Comparison of ENCODE assay signal across 9 cellular contexts in the genomic region with DNA sequence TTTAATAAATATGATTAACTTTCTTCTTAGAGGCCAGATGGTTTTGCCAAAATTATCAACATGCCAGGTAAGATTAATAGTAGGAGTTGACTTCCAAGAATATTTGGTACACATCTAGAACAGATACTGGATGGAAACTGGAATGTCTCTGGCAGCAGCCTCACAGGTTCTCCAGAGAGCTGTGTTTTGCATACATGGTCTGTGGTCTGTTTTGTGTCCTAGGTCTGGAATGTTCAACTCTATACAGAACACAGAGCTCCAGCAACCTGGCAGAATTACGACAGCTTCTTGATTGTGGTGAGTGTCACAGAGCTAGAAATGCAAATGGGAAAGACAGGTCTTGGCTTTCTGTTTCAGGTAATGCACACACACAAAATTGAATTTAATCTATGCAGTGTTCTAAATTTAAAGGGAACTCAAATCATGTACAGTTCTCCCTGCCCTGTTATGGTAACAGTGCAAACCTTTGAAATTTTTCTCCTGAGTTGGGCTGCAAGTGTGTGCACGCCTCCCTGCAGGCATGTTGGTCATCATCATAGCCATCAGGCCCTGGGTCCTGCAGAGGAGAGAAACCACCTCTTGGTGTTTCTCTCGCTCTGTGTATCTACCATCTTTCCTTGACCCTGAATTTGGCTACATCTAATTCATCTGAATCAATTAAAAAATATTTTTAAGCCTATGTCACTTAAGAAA. TPM values are rescaled to one million over a fixed set of nuclear protein-coding genes. Genes with fewer than 3 reads are reported as not detected.
DNase-seq lines count a peak whose midpoint lies in the region; ATAC-seq, FAIRE-seq and TF ChIP-seq lines count a peak whose summit lies in the region.
"Had no signal": no experiment of that assay in that cellular context is flagged by ENCODE, and none has a peak within 500 bp of the region (broad histone marks: within the 10 kb centered on the region; RNA-seq: fewer than 3 reads in every experiment).

No MANE protein-coding gene starts in this region.

- no peak overlapping the region for H2BK12ac ChIP-seq in mesenchymal stem cell (ENCODE audit: low read length in 2 of 2)

- H3K9me3 ChIP-seq in mesenchymal stem cell (ENCODE audit: control insufficient read depth, low read length) (no peaks in the 10 kb centered on the region), HepG2 (ENCODE audit: low read length) (no peaks in the 10 kb centered on the region)

- no peak for TF ChIP-seq RAD21 in HepG2 (CRISPR knock-in tag; IDR thresholded peaks at IDR 0.05)

- H3K4me1 Mint-ChIP-seq in stimulated activated naive B cell treated with anti-CD40 and anti-IgM and Interleukin-4, amounts not matched to agents 10 μg/mL and 1 μg/mL and 100 μg/mL, for 72 hours, result peaks cover 10 to 27% of the 10 kb centered on the region in 2 donors

- H3K14ac ChIP-seq in mesenchymal stem cell (ENCODE audit: low read length in 2 of 2), result no peak overlapping the region

- H3K9me3 Mint-ChIP-seq in stimulated activated naive B cell treated with anti-CD40 and anti-IgM and Interleukin-4, amounts not matched to agents 10 μg/mL and 1 μg/mL and 100 μg/mL, for 72 hours, result no peaks in the 10 kb centered on the region

- H3K27me3 Mint-ChIP-seq in stimulated activated naive B cell treated with anti-CD40 and anti-IgM and Interleukin-4, amounts not matched to agents 10 μg/mL and 1 μg/mL and 100 μg/mL, for 72 hours, result no peaks in the 10 kb centered on the region

- no peak for FAIRE-seq in HepG2 (lab: Jason Lieb, UNC)

- BruUV-seq in HepG2 (replicated peaks; lab: Mats Ljungman, UMichigan), result no TSS peak

- H3K4me2 ChIP-seq in mesenchymal stem cell (ENCODE audit: low read length, poor library complexity, severe bottlenecking) (no peak overlapping the region), HepG2 (ENCODE audit: low read depth, low read length) (no peak overlapping the region)

- H3K9ac ChIP-seq in mesenchymal stem cell (ENCODE audit: low read length), result peak overlapping the region; percentile 47
- no peak overlapping the region for H3K9ac ChIP-seq in HepG2 (ENCODE audit: insufficient read depth, low read depth, low read length)

- H3K27ac ChIP-seq in mesenchymal stem cell (ENCODE audit: low read length, poor library complexity, severe bottlenecking) (no peak overlapping the region), HepG2 (ENCODE audit: extremely low read length, insufficient read depth, low read length) (no peak overlapping the region)

- no peak for TF ChIP-seq POLR2A in HepG2 (IDR thresholded peaks at IDR 0.05; ENCODE audit: insufficient read depth in 1 of 2, low read depth in 2 of 2, low read length in 2 of 2)

- no peak overlapping the region for H3K23ac ChIP-seq in mesenchymal stem cell (ENCODE audit: low read length in 2 of 2)

- ATAC-seq in GM18867 (IDR thresholded peaks at IDR 0.05; ENCODE audit: unreplicated experiment) (peak; percentile 68), GM21717 (IDR thresholded peaks at IDR 0.05; ENCODE audit: unreplicated experiment) (peak; percentile 63), HepG2 (no peak)
- ATAC-seq in stimulated activated naive B cell treated with anti-CD40 and anti-IgM and Interleukin-4, amounts not matched to agents 10 μg/mL and 1 μg/mL and 100 μg/mL, for 72 hours (replicated peaks), result no peak

- H3K4ac ChIP-seq in mesenchymal stem cell (ENCODE audit: low read depth in 1 of 2, low read length in 2 of 2), result no peak overlapping the region

- POLR2A ChIA-PET in HepG2 (lab: Yijun Ruan, JAX), result no interaction called here

- no peak overlapping the region for H2BK5ac ChIP-seq in mesenchymal stem cell (ENCODE audit: low read depth, low read length, poor library complexity, severe bottlenecking)

- H3K4me1 ChIP-seq in mesenchymal stem cell (ENCODE audit: control insufficient read depth, insufficient read depth, low read depth, low read length) (peaks cover 4% of the 10 kb centered on the region), HepG2 (ENCODE audit: insufficient read depth, low read length) (peaks cover 30% of the 10 kb centered on the region)

- peaks cover 16% of the 10 kb centered on the region for H3K79me1 ChIP-seq in mesenchymal stem cell (replicated peaks; ENCODE audit: low read length, poor library complexity, severe bottlenecking)

- no peaks in the 10 kb centered on the region; the same call in 1 of the 2 replicates for H4K20me1 ChIP-seq in HepG2 (ENCODE audit: insufficient read depth, low read length)

- no peak overlapping the region for H3K27ac Mint-ChIP-seq in stimulated activated naive B cell treated with anti-CD40 and anti-IgM and Interleukin-4, amounts not matched to agents 10 μg/mL and 1 μg/mL and 100 μg/mL, for 72 hours

- H3K36me3 ChIP-seq in mesenchymal stem cell (ENCODE audit: control insufficient read depth in 1 of 2, insufficient read depth in 2 of 2, low read depth in 1 of 2, low read length in 2 of 2) (peaks cover 0 to 55% of the 10 kb centered on the region in 2 experiments), HepG2 (replicated peaks in 1 of 2; ENCODE audit: control insufficient read depth in 1 of 2, insufficient read depth in 2 of 2, low read length in 2 of 2) (peaks cover 4 to 55% of the 10 kb centered on the region in 2 experiments; a peak in 4 of 5 replicates)

- intact Hi-C loops in HepG2 (cut with micrococcal nuclease; ENCODE audit: unreplicated experiment), result no loop called here

- H2BK15ac ChIP-seq in mesenchymal stem cell (ENCODE audit: low read depth, poor library complexity, severe bottlenecking), result no peak overlapping the region

- no peak overlapping the region for H3K18ac ChIP-seq in mesenchymal stem cell (ENCODE audit: low read depth in 1 of 2, low read length in 2 of 2)

- DNase-seq in SK-N-DZ (ENCODE audit: low spot score), result peak; percentile 76
- DNase-seq in mesenchymal stem cell, result no peak
- DNase-seq in NCI-H2107 (lab: John Stamatoyannopoulos, UW), result no peak
- DNase-seq in stimulated activated naive B cell treated with anti-CD40 and anti-IgM and Interleukin-4, amounts not matched to agents 10 μg/mL and 1 μg/mL and 100 μg/mL, for 72 hours, result no peak
- DNase-seq in HepG2 (ENCODE audit: low spot score), result no peak
- DNase-seq in NCI-H226, result no peak
- DNase-seq: aorta had no signal

- H4K91ac ChIP-seq in mesenchymal stem cell (ENCODE audit: low read length), result no peak overlapping the region

- no peak for TF ChIP-seq CTCF in HepG2 (CRISPR knock-in tag; IDR thresholded peaks at IDR 0.05)

- peaks cover 20% of the 10 kb centered on the region for H3K79me2 ChIP-seq in HepG2 (ENCODE audit: insufficient read depth, low read length)

- CTCF ChIA-PET in HepG2 (lab: Yijun Ruan, JAX; ENCODE audit: low intra/inter-chr PET ratio, low total read pairs), result no interaction called here

- no peak overlapping the region for H3K4me3 Mint-ChIP-seq in stimulated activated naive B cell treated with anti-CD40 and anti-IgM and Interleukin-4, amounts not matched to agents 10 μg/mL and 1 μg/mL and 100 μg/mL, for 72 hours

- no peak overlapping the region for H2BK120ac ChIP-seq in mesenchymal stem cell (ENCODE audit: low read depth, low read length)

- H2AK5ac ChIP-seq in mesenchymal stem cell (ENCODE audit: low read length, severe bottlenecking), result no peak overlapping the region

- 83% methylated on average over 3 of the region's 3 CpGs for WGBS in mesenchymal stem cell
- WGBS in HepG2 (ENCODE audit: low lambda C conversion rate), result 97% methylated on average over 3 of the region's 3 CpGs

- H3K27me3 ChIP-seq in mesenchymal stem cell (ENCODE audit: control insufficient read depth in 1 of 2, insufficient read depth in 1 of 2, low read length in 2 of 2) (no peaks in the 10 kb centered on the region), HepG2 (ENCODE audit: control insufficient read depth in 1 of 2, insufficient read depth in 2 of 2, low read length in 2 of 2) (no peaks in the 10 kb centered on the region)

- H2AFZ ChIP-seq in mesenchymal stem cell (ENCODE audit: low read depth, low read length) (no peak overlapping the region), HepG2 (ENCODE audit: low read length) (no peak overlapping the region)

- H4K8ac ChIP-seq in mesenchymal stem cell (ENCODE audit: low read length), result no peak overlapping the region

- TF ChIP-seq EP300 in HepG2 (IDR thresholded peaks at IDR 0.05; ENCODE audit: low read depth in 2 of 2, low read length in 2 of 2), result no peak
- no peak for TF ChIP-seq EP300 in HepG2 (CRISPR knock-in tag; IDR thresholded peaks at IDR 0.05; ENCODE audit: borderline replicate concordance)

- in situ Hi-C loops in HepG2 (cut with HindIII; ENCODE audit: extremely low pct_ligation_motif_present, low pct_unique_long_range_greater_than_20kb), result no loop called here

- H3K4me3 ChIP-seq in mesenchymal stem cell (ENCODE audit: insufficient read depth in 1 of 2, low read depth in 1 of 2, low read length in 2 of 2), result no peak overlapping the region
- no peak overlapping the region for H3K4me3 ChIP-seq in HepG2 (replicated peaks in 1 of 3; ENCODE audit: insufficient read depth in 1 of 3, low read depth in 2 of 3, low read length in 3 of 3)

- peaks cover 17 to 43% of the 10 kb centered on the region in 2 donors for H3K36me3 Mint-ChIP-seq in stimulated activated naive B cell treated with anti-CD40 and anti-IgM and Interleukin-4, amounts not matched to agents 10 μg/mL and 1 μg/mL and 100 μg/mL, for 72 hours

RNA-seq across cellular contexts. Expression of a gene that starts 58.3 kb away (rescaled TPM):
- polyA plus RNA-seq in SK-N-DZ (2014; cell fraction: cytosol; rRNA removed), result 7.3 and 7.4 TPM in 2 replicates
- polyA plus RNA-seq in SK-N-DZ (2014; cell fraction: nucleus; rRNA removed), result 7.7 and 16.9 TPM in 2 replicates
- polyA plus RNA-seq in mesenchymal stem cell (2013, experiment 1 of 2), result 33.8 TPM
- polyA plus RNA-seq in mesenchymal stem cell (2013, experiment 2 of 2), result 33.1 TPM
- 21.3 and 26.0 TPM in 2 replicates for total RNA-seq in HepG2 (2016; rRNA removed; fragmentation: Illumina TruSeq; extraction: Trizol)
- total RNA-seq in HepG2 (2016; cell fraction: cytosol; rRNA removed; fragmentation: Illumina TruSeq; extraction: Trizol; ENCODE audit: low read depth), result 15.6 and 18.1 TPM in 2 replicates
- total RNA-seq in HepG2 (2016; cell fraction: insoluble cytoplasmic fraction; rRNA removed; fragmentation: Illumina TruSeq; extraction: Trizol), result 23.2 and 24.7 TPM in 2 replicates
- 8.9 and 10.9 TPM in 2 replicates for total RNA-seq in HepG2 (2016; cell fraction: membrane; rRNA removed; fragmentation: Illumina TruSeq; extraction: Trizol)
- 42.9 and 43.7 TPM in 2 replicates for total RNA-seq in HepG2 (2016; cell fraction: nucleus; rRNA removed; fragmentation: Illumina TruSeq; extraction: Trizol)
- 6.4 and 8.4 TPM in 2 replicates for polyA plus RNA-seq in HepG2 (2011; rRNA removed)
- 3.4 and 4.1 TPM in 2 replicates for polyA plus RNA-seq in HepG2 (2011; cell fraction: cytosol; rRNA removed)
- polyA plus RNA-seq in HepG2 (2011; cell fraction: nucleus; rRNA removed), result 4.4 and 7.1 TPM in 2 replicates
- 7.9 and 11.9 TPM in 2 replicates for polyA plus RNA-seq in HepG2 (2012)
- polyA plus RNA-seq in HepG2 (2016; cell fraction: cytosol; fragmentation: Illumina TruSeq; extraction: Trizol; ENCODE audit: low read depth), result 0.45 and 0.52 TPM in 2 replicates
- polyA plus RNA-seq in HepG2 (2016; cell fraction: insoluble cytoplasmic fraction; fragmentation: Illumina TruSeq; extraction: Trizol; ENCODE audit: low read depth), result 19.5 and 20.2 TPM in 2 replicates
- polyA plus RNA-seq in HepG2 (2016; cell fraction: membrane; fragmentation: Illumina TruSeq; extraction: Trizol; ENCODE audit: low read depth), result 1.8 and 2.2 TPM in 2 replicates
- polyA plus RNA-seq in HepG2 (2016; cell fraction: nucleus; fragmentation: Illumina TruSeq; extraction: Trizol; ENCODE audit: insufficient read depth, low read depth), result 35.9 and 42.5 TPM in 2 replicates
- polyA minus RNA-seq in HepG2 (2011; rRNA and poly(A)+ RNA removed; ENCODE audit: low replicate concordance), result 0.19 and 11.0 TPM in 2 replicates
- polyA minus RNA-seq in HepG2 (2011; cell fraction: cytosol; rRNA and poly(A)+ RNA removed), result 9.1 and 9.7 TPM in 2 replicates
- 46.5 and 49.8 TPM in 2 replicates for polyA minus RNA-seq in HepG2 (2011; cell fraction: nucleus; rRNA and poly(A)+ RNA removed)

Comparison
In these comparisons a context has a peak if more than half of its experiments do, and no peak if none do; other contexts are left out.
1. ATAC-seq: peak in GM18867 (single experiment) and GM21717 (single experiment); none in stimulated activated naive B cell treated with anti-CD40 and anti-IgM and Interleukin-4, amounts not matched to agents 10 μg/mL and 1 μg/mL and 100 μg/mL, for 72 hours (0 of 2) and HepG2 (single experiment).